2 cellular contexts compared by ENCODE assay signal in the genomic region with DNA sequence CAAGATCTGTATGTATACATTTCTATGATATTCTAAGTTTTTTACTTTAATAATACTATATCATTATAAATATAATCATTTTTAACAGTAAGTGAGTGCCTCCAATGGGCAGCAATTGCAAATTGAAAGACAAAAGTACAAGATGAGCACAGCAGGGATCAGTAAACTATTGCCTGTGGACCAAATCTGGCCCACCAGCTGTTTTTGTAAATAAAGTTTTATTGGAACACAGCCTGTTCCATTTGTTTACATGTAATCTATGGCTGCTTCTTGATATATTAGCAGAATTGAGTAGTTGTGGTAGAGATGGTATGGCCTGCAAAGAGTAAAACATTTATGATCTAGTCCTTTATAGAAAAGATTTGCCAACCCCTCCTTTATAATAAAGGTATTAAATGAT.
A peak's percentile ranks its signal among the peaks of the same experiment; 100 is the strongest.
TF ChIP-seq lines count a peak whose summit lies in the region.

No MANE protein-coding gene starts in this region.

TF ChIP-seq in GM12878, 131 proteins besides CTCF, POLR2A, EP300 and RAD21:
- TF ChIP-seq, protein P1, sequence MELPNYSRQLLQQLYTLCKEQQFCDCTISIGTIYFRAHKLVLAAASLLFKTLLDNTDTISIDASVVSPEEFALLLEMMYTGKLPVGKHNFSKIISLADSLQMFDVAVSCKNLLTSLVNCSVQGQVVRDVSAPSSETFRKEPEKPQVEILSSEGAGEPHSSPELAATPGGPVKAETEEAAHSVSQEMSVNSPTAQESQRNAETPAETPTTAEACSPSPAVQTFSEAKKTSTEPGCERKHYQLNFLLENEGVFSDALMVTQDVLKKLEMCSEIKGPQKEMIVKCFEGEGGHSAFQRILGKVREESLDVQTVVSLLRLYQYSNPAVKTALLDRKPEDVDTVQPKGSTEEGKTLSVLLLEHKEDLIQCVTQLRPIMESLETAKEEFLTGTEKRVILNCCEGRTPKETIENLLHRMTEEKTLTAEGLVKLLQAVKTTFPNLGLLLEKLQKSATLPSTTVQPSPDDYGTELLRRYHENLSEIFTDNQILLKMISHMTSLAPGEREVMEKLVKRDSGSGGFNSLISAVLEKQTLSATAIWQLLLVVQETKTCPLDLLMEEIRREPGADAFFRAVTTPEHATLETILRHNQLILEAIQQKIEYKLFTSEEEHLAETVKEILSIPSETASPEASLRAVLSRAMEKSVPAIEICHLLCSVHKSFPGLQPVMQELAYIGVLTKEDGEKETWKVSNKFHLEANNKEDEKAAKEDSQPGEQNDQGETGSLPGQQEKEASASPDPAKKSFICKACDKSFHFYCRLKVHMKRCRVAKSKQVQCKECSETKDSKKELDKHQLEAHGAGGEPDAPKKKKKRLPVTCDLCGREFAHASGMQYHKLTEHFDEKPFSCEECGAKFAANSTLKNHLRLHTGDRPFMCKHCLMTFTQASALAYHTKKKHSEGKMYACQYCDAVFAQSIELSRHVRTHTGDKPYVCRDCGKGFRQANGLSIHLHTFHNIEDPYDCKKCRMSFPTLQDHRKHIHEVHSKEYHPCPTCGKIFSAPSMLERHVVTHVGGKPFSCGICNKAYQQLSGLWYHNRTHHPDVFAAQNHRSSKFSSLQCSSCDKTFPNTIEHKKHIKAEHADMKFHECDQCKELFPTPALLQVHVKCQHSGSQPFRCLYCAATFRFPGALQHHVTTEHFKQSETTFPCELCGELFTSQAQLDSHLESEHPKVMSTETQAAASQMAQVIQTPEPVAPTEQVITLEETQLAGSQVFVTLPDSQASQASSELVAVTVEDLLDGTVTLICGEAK (IDR thresholded peaks at IDR 0.05; ENCODE audit: borderline replicate concordance), result peak; percentile 42; the same call in 1 of the 2 replicates
- TF ChIP-seq RUNX3 (IDR thresholded peaks at IDR 0.05; ENCODE audit: low read length) (no peak), CREM (IDR thresholded peaks at IDR 0.05; ENCODE audit: low read depth) (no peak), TAF1 (IDR thresholded peaks at IDR 0.05; ENCODE audit: borderline replicate concordance, low read depth, low read length) (no peak), SPI1 (IDR thresholded peaks at IDR 0.05; ENCODE audit: borderline replicate concordance, insufficient read depth, low read depth, low read length) (no peak), PAX5 (IDR thresholded peaks at IDR 0.05; ENCODE audit: borderline replicate concordance, low read depth, low read length) (no peak), JUNB (IDR thresholded peaks at IDR 0.05) (no peak), MTA3 (IDR thresholded peaks at IDR 0.05; ENCODE audit: borderline replicate concordance, low read length) (no peak)
TF ChIP-seq in GM12878: peak in this region for 1.

TF ChIP-seq in HepG2, 621 proteins besides CTCF, POLR2A, EP300 and RAD21:
- TF ChIP-seq, protein P1 (IDR thresholded peaks at IDR 0.05), result peak; percentile 85
- TF ChIP-seq, protein P1 (CRISPR knock-in tag; IDR thresholded peaks at IDR 0.05), result peak; percentile 96; the same call in 1 of the 2 replicates
- TF ChIP-seq RFXAP (CRISPR knock-in tag; IDR thresholded peaks at IDR 0.05; ENCODE audit: borderline replicate concordance), result no peak
